In the genomic region with DNA sequence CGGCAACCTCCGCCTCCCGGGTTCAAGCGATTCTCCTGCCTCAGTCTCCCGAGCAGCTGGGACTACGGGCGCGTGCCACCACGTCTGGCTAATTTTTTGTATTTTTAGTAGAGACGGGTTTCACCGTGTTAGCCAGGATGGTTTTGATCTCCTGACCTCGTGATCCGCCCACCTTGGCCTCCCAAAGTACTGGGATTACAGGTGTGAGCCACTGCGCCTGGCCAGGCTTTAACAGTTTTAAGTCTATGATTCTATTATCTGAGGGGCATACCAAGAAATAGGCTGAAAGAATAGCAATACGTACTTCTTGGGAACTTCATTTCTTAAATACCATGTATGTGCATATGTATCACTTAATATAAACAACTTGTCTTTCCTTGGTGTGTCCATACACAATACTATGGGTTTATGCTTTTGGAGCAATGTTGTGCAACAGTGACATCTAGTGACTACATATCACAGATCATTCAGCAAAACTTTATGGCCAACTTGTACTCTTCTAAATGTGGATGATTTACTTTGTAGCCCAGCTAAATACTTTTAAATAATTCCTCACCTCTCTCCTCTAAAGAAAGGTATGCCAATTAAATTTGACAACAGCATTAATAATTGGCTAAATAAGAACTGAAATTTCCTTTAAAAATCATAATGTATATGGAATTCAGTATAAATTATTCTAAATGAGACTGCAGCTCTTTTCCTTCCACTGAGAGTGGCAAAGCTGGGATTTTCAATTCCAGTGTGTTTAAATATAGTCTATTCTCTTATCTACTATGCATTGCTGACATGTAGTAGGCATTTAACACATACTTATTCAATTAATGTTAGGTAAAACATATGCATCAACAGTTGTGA, we compare ENCODE assay signal across 8 cellular contexts. TPM values are rescaled to one million over a fixed set of nuclear protein-coding genes. Genes with fewer than 3 reads are reported as not detected.
DNase-seq lines count a peak whose midpoint lies in the region; ATAC-seq and TF ChIP-seq lines count a peak whose summit lies in the region.

No MANE protein-coding gene starts in this region.

- H3K36me3 ChIP-seq in endodermal cell (ENCODE audit: control insufficient read depth, insufficient read depth, low read length): no peaks in the 10 kb centered on the region

- H3K9me3 Mint-ChIP-seq in activated T-cell treated with anti-CD3 and anti-CD28 coated beads, Interleukin-2, amount 50 U/mL, for 72 hours: no peaks in the 10 kb centered on the region
- no peaks in the 10 kb centered on the region for H3K9me3 Mint-ChIP-seq in endodermal cell
- no peaks in the 10 kb centered on the region for H3K9me3 Mint-ChIP-seq in mesothelial cell of epicardium

- peak; percentile 13 to 35 for DNase-seq in activated T-cell treated with anti-CD3 and anti-CD28 coated beads, Interleukin-2, amount 50 U/mL, for 72 hours
- no peak for DNase-seq in activated T-cell treated with anti-CD3 and anti-CD28 coated beads, Interleukin-2, amount 50 U/mL, for 1 hour
- DNase-seq in KBM-7 (peak; percentile 76), RPMI7951 (ENCODE audit: low read depth) (peak; percentile 59), endodermal cell (no peak), mesothelial cell of epicardium (ENCODE audit: low spot score in 2 of 2, unreplicated experiment in 2 of 2) (no peak)
- DNase-seq in effector CD8-positive, alpha-beta T cell (lab: John Stamatoyannopoulos, UW): no peak

- 75 to 80% methylated on average over 6 to 15 of the region's 15 CpGs for WGBS in endodermal cell (ENCODE audit: insufficient coverage in 1 of 2, insufficient read length in 1 of 2), 2 experiments

- H3K4me3 ChIP-seq in endodermal cell (ENCODE audit: low read length): no peak overlapping the region

- H3K9me3 ChIP-seq in endodermal cell (ENCODE audit: control insufficient read depth, low read length): no peaks in the 10 kb centered on the region

- no peak overlapping the region for H3K9ac ChIP-seq in endodermal cell (ENCODE audit: extremely low read depth, low read length, poor library complexity, severe bottlenecking)

- H3K4me1 Mint-ChIP-seq in activated T-cell treated with anti-CD3 and anti-CD28 coated beads, Interleukin-2, amount 50 U/mL, for 72 hours (ENCODE audit: low read depth): no peaks in the 10 kb centered on the region
- H3K4me1 Mint-ChIP-seq in endodermal cell (no peaks in the 10 kb centered on the region), mesothelial cell of epicardium (peaks cover 23% of the 10 kb centered on the region)

- H3K27ac ChIP-seq in endodermal cell (ENCODE audit: low read depth, low read length): no peak overlapping the region

- TF ChIP-seq CTCF in endodermal cell (conservative IDR thresholded peaks at IDR 0.05): peak; percentile 87
- TF ChIP-seq CTCF in mesothelial cell of epicardium (IDR thresholded peaks at IDR 0.05; ENCODE audit: unreplicated experiment): peak; percentile 57

- no peaks in the 10 kb centered on the region for H3K4me1 ChIP-seq in endodermal cell (ENCODE audit: control insufficient read depth, insufficient read depth, low read length)

- in situ Hi-C loops in KBM-7 (cut with MboI; ENCODE audit: low pct_unique_long_range_greater_than_20kb, low sequenced_read_pairs): loop anchor here (10.0 to 25.0 kb wide), 2 partner anchors 384 to 572 kb away; no protein-coding TSS in a partner anchor

- H3K27me3 Mint-ChIP-seq in activated T-cell treated with anti-CD3 and anti-CD28 coated beads, Interleukin-2, amount 50 U/mL, for 72 hours (ENCODE audit: low read depth): no peaks in the 10 kb centered on the region
- H3K27me3 Mint-ChIP-seq in endodermal cell (ENCODE audit: insufficient read depth) (peaks cover 4% of the 10 kb centered on the region), mesothelial cell of epicardium (ENCODE audit: low read depth) (peaks cover 15% of the 10 kb centered on the region)

- no peak overlapping the region for H3K27ac Mint-ChIP-seq in activated T-cell treated with anti-CD3 and anti-CD28 coated beads, Interleukin-2, amount 50 U/mL, for 72 hours
- H3K27ac Mint-ChIP-seq in endodermal cell: no peak overlapping the region
- H3K27ac Mint-ChIP-seq in mesothelial cell of epicardium: no peak overlapping the region

- no peak overlapping the region for H3K4me3 Mint-ChIP-seq in activated T-cell treated with anti-CD3 and anti-CD28 coated beads, Interleukin-2, amount 50 U/mL, for 72 hours
- H3K4me3 Mint-ChIP-seq in endodermal cell (no peak overlapping the region), mesothelial cell of epicardium (no peak overlapping the region)

- ATAC-seq in activated T-cell treated with anti-CD3 and anti-CD28 coated beads, Interleukin-2, amount 50 U/mL, for 72 hours (replicated peaks in 1 of 2): peak; percentile 81 to 84
- peak; percentile 77 for ATAC-seq in GM21717 (IDR thresholded peaks at IDR 0.05; ENCODE audit: unreplicated experiment)

- peaks cover 13% of the 10 kb centered on the region for H3K27me3 ChIP-seq in endodermal cell (ENCODE audit: control insufficient read depth, insufficient read depth, low read length, poor library complexity, severe bottlenecking)

- H3K36me3 Mint-ChIP-seq in activated T-cell treated with anti-CD3 and anti-CD28 coated beads, Interleukin-2, amount 50 U/mL, for 72 hours (ENCODE audit: insufficient read depth in 2 of 2): no peaks in the 10 kb centered on the region
- H3K36me3 Mint-ChIP-seq in endodermal cell (ENCODE audit: low read depth) (no peaks in the 10 kb centered on the region), mesothelial cell of epicardium (no peaks in the 10 kb centered on the region)

RNA-seq across cellular contexts. Expression of a gene that starts 10.4 kb away (rescaled TPM):
- 1 to 10 TPM; 2.5 to 3.4 TPM for total RNA-seq in activated T-cell treated with anti-CD3 and anti-CD28 coated beads, Interleukin-2, amount 50 U/mL, for 72 hours
- 0.24 and 0.49 TPM in 2 replicates for total RNA-seq in RPMI7951 (2014; rRNA removed; shearing (Covaris generic))
- 1 to 10 TPM; 1.4 TPM for total RNA-seq in endodermal cell
- 2.0 TPM for polyA plus RNA-seq in endodermal cell (2013, experiment 1 of 2)
- polyA plus RNA-seq in endodermal cell (2013, experiment 2 of 2): 0.91 TPM
- total RNA-seq in mesothelial cell of epicardium: 3.2 to 4.7 TPM (median 4.5 TPM) in 3 replicates

Comparison
In these comparisons a context has a peak if more than half of its experiments do, and no peak if none do; other contexts are left out.
1. DNase-seq: peak in activated T-cell treated with anti-CD3 and anti-CD28 coated beads, Interleukin-2, amount 50 U/mL, for 72 hours (2 of 2), KBM-7 (single experiment) and RPMI7951 (single experiment); none in activated T-cell treated with anti-CD3 and anti-CD28 coated beads, Interleukin-2, amount 50 U/mL, for 1 hour (single experiment), endodermal cell (single experiment), mesothelial cell of epicardium (0 of 2) and effector CD8-positive, alpha-beta T cell (single experiment).